In the genomic region with DNA sequence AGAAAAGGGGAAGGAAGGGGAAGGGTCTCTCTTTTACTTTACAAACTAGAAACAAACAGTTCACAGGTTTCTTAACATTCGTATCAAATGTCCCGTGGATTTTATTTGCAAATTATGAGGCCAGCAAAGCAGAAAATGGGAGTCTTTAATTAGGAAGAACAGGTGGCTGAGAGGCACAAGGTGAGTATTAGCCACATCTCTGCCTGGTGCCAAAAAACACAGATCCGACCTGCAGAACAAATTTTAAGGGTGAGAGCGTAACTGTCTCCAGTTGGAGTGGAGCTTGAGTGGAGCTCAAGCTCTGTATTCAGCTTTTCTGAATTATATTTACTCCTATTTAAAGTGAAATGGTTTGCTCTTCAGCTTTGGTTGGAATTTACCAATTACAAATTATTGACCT, we compare ENCODE assay signal across 25 cellular contexts.
"Had no signal": no experiment of that assay in that cellular context is flagged by ENCODE, and none has a peak within 500 bp of the region (broad histone marks: within the 10 kb centered on the region; RNA-seq: fewer than 3 reads in every experiment).

No MANE protein-coding gene starts in this region.

- H3K27ac ChIP-seq: ascending aorta, body of pancreas had no signal

- H3K4me1 ChIP-seq: ascending aorta, body of pancreas had no signal

- DNase-seq: activated B cell treated with CpG ODN at 0.5 μM for 24 hours; activated CD4-positive, alpha-beta T cell treated with anti-CD3 and anti-CD28 coated beads for 1 hour; activated CD4-positive, alpha-beta T cell treated with anti-CD3 and anti-CD28 coated beads, Interleukin-2, amount 10 ng/mL, durations not matched to agents 24 days and 14 days; activated CD4-positive, alpha-beta T cell treated with anti-CD3 and anti-CD28 coated beads, Interleukin-2, amount 50 U/mL, for 48 hours; activated CD8-positive, alpha-beta memory T cell treated with anti-CD3 and anti-CD28 coated beads, Interleukin-2, amount 10 ng/mL, durations not matched to agents 7 days and 5 days; activated effector memory CD4-positive, alpha-beta T cell treated with Interleukin-2 at 50 U/mL for 16 hours; activated naive CD4-positive, alpha-beta T cell; activated T-cell treated with anti-CD3 and anti-CD28 coated beads, Interleukin-2, amount 50 U/mL, for 24 hours; amniotic stem cell; body of pancreas; central memory CD4-positive, alpha-beta T cell; Karpas-422; MM.1S; NCI-H1436 treated with DMSO at 0.1 percent for 48 hours; NCI-H2107; NCI-H510A treated with DMSO at 0.1 percent for 48 hours; NCI-H774; NK-92 treated with Interleukin-12 subunit alpha and Interleukin-12 subunit beta, amount 100 ng/mL, for 24 hours; PC-3; SIG-M5; T-cell; T-helper 2 cell; T1000 had no signal

- H3K4me3 ChIP-seq: ascending aorta, body of pancreas, K562 had no signal

- H3K36me3 ChIP-seq: ascending aorta had no signal

- H3K27me3 ChIP-seq: ascending aorta, body of pancreas had no signal

- H3K9me3 ChIP-seq: ascending aorta, body of pancreas had no signal
